In the genomic region with DNA sequence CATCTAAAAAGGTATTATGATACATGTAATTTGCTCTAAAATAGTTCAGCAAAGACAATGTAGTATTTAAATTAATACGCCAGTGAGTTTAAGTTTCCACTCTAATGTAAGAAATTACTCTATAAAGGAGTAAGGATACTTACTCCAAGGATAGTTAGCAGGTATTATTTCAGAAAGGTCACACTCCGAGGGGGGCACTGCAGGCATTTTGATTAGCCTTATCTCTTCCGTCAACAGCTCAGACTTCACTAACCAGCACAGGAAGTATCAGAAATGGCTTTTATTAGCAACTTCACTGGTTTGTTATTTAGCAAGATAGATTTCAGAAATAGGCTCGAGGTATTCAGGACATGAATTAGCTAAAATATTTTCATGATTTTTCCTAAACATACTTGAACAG, we compare ENCODE assay signal across 30 cellular contexts.
"Had no signal": no experiment of that assay in that cellular context is flagged by ENCODE, and none has a peak within 500 bp of the region (broad histone marks: within the 10 kb centered on the region; RNA-seq: fewer than 3 reads in every experiment).

No MANE protein-coding gene starts in this region.

- H3K27me3 Mint-ChIP-seq: activated CD4-positive, alpha-beta memory T cell treated with anti-CD3 and anti-CD28 coated beads, Interleukin-2, amount 10 ng/mL, durations not matched to agents 7 days and 5 days; activated CD4-positive, alpha-beta T cell treated with anti-CD3 and anti-CD28 coated beads, Interleukin-2, amount 10 ng/mL, durations not matched to agents 7 days and 5 days had no signal

- H3K36me3 Mint-ChIP-seq: activated naive CD8-positive, alpha-beta T cell; WTC11 had no signal

- ATAC-seq: activated T-cell treated with anti-CD3 and anti-CD28 coated beads, Interleukin-2, amount 50 U/mL, for 4 hours; activated T-helper 17 cell treated with anti-CD3 and anti-CD28 coated beads, Interleukin-2, amount 50 U/mL, for 72 hours; body of pancreas; gastroesophageal sphincter; heart right ventricle; T-helper 17 cell; WTC11 had no signal

- H3K9me3 ChIP-seq: body of pancreas, esophagus squamous epithelium, gastroesophageal sphincter had no signal

- H3K9me3 Mint-ChIP-seq: activated CD4-positive, alpha-beta T cell treated with anti-CD3 and anti-CD28 coated beads, Interleukin-2, amount 10 ng/mL, durations not matched to agents 7 days and 5 days; WTC11 had no signal

- H3K4me3 ChIP-seq: body of pancreas, esophagus squamous epithelium, gastroesophageal sphincter, heart right ventricle had no signal

- H3K27ac Mint-ChIP-seq: activated CD4-positive, alpha-beta memory T cell treated with anti-CD3 and anti-CD28 coated beads, Interleukin-2, amount 10 ng/mL, durations not matched to agents 7 days and 5 days; activated CD4-positive, alpha-beta T cell treated with anti-CD3 and anti-CD28 coated beads, Interleukin-2, amount 10 ng/mL, durations not matched to agents 7 days and 5 days; activated naive CD8-positive, alpha-beta T cell; activated T-helper 17 cell treated with anti-CD3 and anti-CD28 coated beads, Interleukin-2, amount 50 U/mL, for 72 hours; T-helper 17 cell; T-helper 2 cell treated with Interferon-gamma antibody and Interleukin-4, amounts not matched to agents 5 μg/mL and 100 μg/mL, for 36 hours; WTC11 had no signal

- H3K27me3 ChIP-seq: body of pancreas, esophagus squamous epithelium, gastroesophageal sphincter had no signal

- H3K4me1 ChIP-seq: body of pancreas, esophagus squamous epithelium, gastroesophageal sphincter, heart right ventricle had no signal

- H3K4me3 Mint-ChIP-seq: activated CD4-positive, alpha-beta memory T cell treated with anti-CD3 and anti-CD28 coated beads, Interleukin-2, amount 10 ng/mL, durations not matched to agents 7 days and 5 days; activated CD4-positive, alpha-beta T cell treated with anti-CD3 and anti-CD28 coated beads, Interleukin-2, amount 10 ng/mL, durations not matched to agents 7 days and 5 days; activated naive CD8-positive, alpha-beta T cell; activated T-cell treated with anti-CD3 and anti-CD28 coated beads, Interleukin-2, amount 50 U/mL, for 4 hours; activated T-helper 17 cell treated with anti-CD3 and anti-CD28 coated beads, Interleukin-2, amount 50 U/mL, for 72 hours; T-helper 17 cell; T-helper 2 cell treated with Interferon-gamma antibody and Interleukin-4, amounts not matched to agents 5 μg/mL and 100 μg/mL, for 36 hours; WTC11 had no signal

- DNase-seq: activated CD4-positive, alpha-beta memory T cell treated with anti-CD3 and anti-CD28 coated beads, Interleukin-2, amount 10 ng/mL, durations not matched to agents 7 days and 5 days; activated CD4-positive, alpha-beta T cell treated with anti-CD3 and anti-CD28 coated beads for 1 hour; activated CD4-positive, alpha-beta T cell treated with anti-CD3 and anti-CD28 coated beads for 4 hours; activated CD4-positive, alpha-beta T cell treated with anti-CD3 and anti-CD28 coated beads, Interleukin-2, amount 10 ng/mL, durations not matched to agents 7 days and 5 days; activated CD4-positive, alpha-beta T cell treated with anti-CD3 and anti-CD28 coated beads, Interleukin-2, amount 50 U/mL, for 4 hours; activated CD8-positive, alpha-beta memory T cell treated with anti-CD3 and anti-CD28 coated beads, Interleukin-2, amount 50 U/mL, for 48 hours; activated effector memory CD4-positive, alpha-beta T cell treated with Interleukin-2 at 50 U/mL for 16 hours; activated gamma-delta T cell treated with Interleukin-2 at 50 U/mL for 16 hours; activated naive CD4-positive, alpha-beta T cell treated with anti-CD3 and anti-CD28 coated beads, Interleukin-2, amount 50 U/mL, for 16 hours; activated naive CD4-positive, alpha-beta T cell treated with Interleukin-2 at 50 U/mL for 16 hours; activated T-cell treated with anti-CD3 and anti-CD28 coated beads for 4 hours; activated T-cell treated with anti-CD3 and anti-CD28 coated beads, Interleukin-2, amount 50 U/mL, for 4 hours; amniotic stem cell; anterior cingulate cortex; body of pancreas; caudate nucleus; cortex of kidney; effector CD8-positive, alpha-beta T cell; erythroblast; esophagus squamous epithelium; foreskin melanocyte; heart right ventricle; T-helper 1 cell; T-helper 17 cell; T1000 had no signal

- H3K36me3 ChIP-seq: esophagus squamous epithelium, gastroesophageal sphincter, heart right ventricle had no signal

- H3K27ac ChIP-seq: body of pancreas, esophagus squamous epithelium, gastroesophageal sphincter, heart right ventricle had no signal

- H3K4me1 Mint-ChIP-seq: activated CD4-positive, alpha-beta memory T cell treated with anti-CD3 and anti-CD28 coated beads, Interleukin-2, amount 10 ng/mL, durations not matched to agents 7 days and 5 days; activated CD4-positive, alpha-beta T cell treated with anti-CD3 and anti-CD28 coated beads, Interleukin-2, amount 10 ng/mL, durations not matched to agents 7 days and 5 days; activated T-helper 17 cell treated with anti-CD3 and anti-CD28 coated beads, Interleukin-2, amount 50 U/mL, for 72 hours; T-helper 17 cell had no signal
